23 cellular contexts compared by ENCODE assay signal in the genomic region with DNA sequence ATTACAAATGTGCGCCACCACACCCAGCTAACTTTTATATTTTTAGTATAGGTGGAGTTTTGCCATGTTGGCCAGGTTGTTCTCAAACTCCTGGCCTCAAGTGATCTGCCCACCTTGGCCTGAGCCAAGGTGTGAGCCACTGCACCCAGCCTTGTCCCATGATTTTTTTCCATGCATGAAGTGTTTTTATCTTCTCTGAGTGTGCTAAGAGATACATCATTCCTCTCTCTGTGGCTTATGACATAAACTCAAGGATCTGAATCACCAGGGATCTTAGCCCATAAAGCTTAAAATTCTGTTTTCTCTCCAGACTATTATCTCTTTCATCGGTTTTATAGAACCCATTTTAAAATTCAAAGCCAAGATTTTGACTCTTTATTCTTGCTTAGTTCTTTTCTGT.
"Had no signal": no experiment of that assay in that cellular context is flagged by ENCODE, and none has a peak within 500 bp of the region (broad histone marks: within the 10 kb centered on the region; RNA-seq: fewer than 3 reads in every experiment).

No MANE protein-coding gene starts in this region.

- H3K36me3 Mint-ChIP-seq: mesothelial cell of epicardium, naive B cell had no signal

- DNase-seq: dermis blood vessel endothelial cell; dorsolateral prefrontal cortex; effector CD4-positive, alpha-beta T cell; effector memory CD4-positive, alpha-beta T cell; erythroblast; esophagus squamous epithelium; foreskin fibroblast; foreskin melanocyte; gastrocnemius medialis; glutamatergic neuron; head of caudate nucleus; heart right ventricle; hippocampal formation; left cardiac atrium; left lung; left ventricle myocardium superior; lower lobe of right lung; mesenchymal stem cell; mucosa of descending colon; naive B cell had no signal

- H3K36me3 ChIP-seq: esophagus squamous epithelium, gastrocnemius medialis, heart right ventricle, left lung, lower lobe of right lung had no signal

- H3K27ac Mint-ChIP-seq: mesothelial cell of epicardium, naive B cell had no signal

- H3K4me1 Mint-ChIP-seq: mesothelial cell of epicardium, naive B cell had no signal

- H3K9me3 ChIP-seq: esophagus squamous epithelium, gastrocnemius medialis, left lung, lower lobe of right lung, mucosa of descending colon had no signal

- H3K27ac ChIP-seq: coronary artery, dorsolateral prefrontal cortex, esophagus squamous epithelium, gastrocnemius medialis, heart right ventricle, left lung, lower lobe of right lung had no signal

- H3K4me3 Mint-ChIP-seq: mesothelial cell of epicardium, naive B cell had no signal

- H3K4me1 ChIP-seq: esophagus squamous epithelium, gastrocnemius medialis, left lung, lower lobe of right lung had no signal

- H3K27me3 ChIP-seq: dorsolateral prefrontal cortex, esophagus squamous epithelium, gastrocnemius medialis, heart right ventricle, left lung had no signal

- ATAC-seq: esophagus mucosa, gastrocnemius medialis, heart right ventricle, left cardiac atrium, left lung, left ventricle myocardium superior, lower lobe of right lung, mucosa of descending colon had no signal

- H3K4me3 ChIP-seq: coronary artery, dorsolateral prefrontal cortex, esophagus squamous epithelium, gastrocnemius medialis, heart right ventricle, left lung, lower lobe of right lung, mucosa of descending colon had no signal
